Comparison of ENCODE assay signal across 6 cellular contexts in genomic region chr1:32199717-32200072, GRCh38. TPM values are rescaled to one million over a fixed set of nuclear protein-coding genes. Genes with fewer than 3 reads are reported as not detected.
A peak's percentile ranks its signal among the peaks of the same experiment; 100 is the strongest.
DNase-seq lines count a peak whose midpoint lies in the region; ATAC-seq and TF ChIP-seq lines count a peak whose summit lies in the region.

No MANE protein-coding gene starts in this region.

- no peaks in the 10 kb centered on the region for H3K27me3 Mint-ChIP-seq in activated CD4-positive, alpha-beta memory T cell treated with anti-CD3 and anti-CD28 coated beads for 36 hours

- CTCF ChIA-PET in activated CD4-positive, alpha-beta memory T cell treated with anti-CD3 and anti-CD28 coated beads for 36 hours (lab: Charles Lee): interaction anchor here (1.0 to 4.0 kb wide), 3 partner anchors 16 to 201 kb away, joined by 3 to 22 read pairs (median 3); no protein-coding TSS in a partner anchor

- H3K27me3 ChIP-seq in lower lobe of right lung (ENCODE audit: low read depth): no peaks in the 10 kb centered on the region

- H3K36me3 Mint-ChIP-seq in activated CD4-positive, alpha-beta memory T cell treated with anti-CD3 and anti-CD28 coated beads for 36 hours: peaks cover 27% of the 10 kb centered on the region

- no peaks in the 10 kb centered on the region for H3K9me3 Mint-ChIP-seq in activated CD4-positive, alpha-beta memory T cell treated with anti-CD3 and anti-CD28 coated beads for 36 hours

- H3K4me3 Mint-ChIP-seq in activated CD4-positive, alpha-beta memory T cell treated with anti-CD3 and anti-CD28 coated beads for 36 hours: peak overlapping the region; percentile 69

- whole genome bisulfite sequencing in lower leg skin, 2 donors: 27 to 38% methylated on average over 6 of the region's 6 CpGs

- peaks cover 57% of the 10 kb centered on the region for H3K4me1 Mint-ChIP-seq in activated CD4-positive, alpha-beta memory T cell treated with anti-CD3 and anti-CD28 coated beads for 36 hours (ENCODE audit: low read depth)

- intact Hi-C loops in activated CD4-positive, alpha-beta memory T cell treated with anti-CD3 and anti-CD28 coated beads for 36 hours (cut with micrococcal nuclease): loop anchor here (2.0 kb wide), 2 partner anchors 19 to 23 kb away; partner anchors contain the start of genes EIF3I and TMEM234
- intact Hi-C loops in lower lobe of right lung (cut with DNase I): no loop called here
- intact Hi-C loops in lower leg skin (cut with DNase I; ENCODE audit: low total_unique reads): no loop called here

- POLR2A ChIA-PET in activated CD4-positive, alpha-beta memory T cell treated with anti-CD3 and anti-CD28 coated beads for 36 hours (lab: Charles Lee): interaction anchor here (1.0 to 2.6 kb wide), 4 partner anchors 18 to 452 kb away, joined by 3 to 16 read pairs (median 4); partner anchors contain the start of genes RBBP4 and TXLNA

- peaks cover 37% of the 10 kb centered on the region for H3K36me3 ChIP-seq in lower lobe of right lung

- DNase-seq in activated CD4-positive, alpha-beta memory T cell treated with anti-CD3 and anti-CD28 coated beads for 36 hours: no peak
- DNase-seq in lower lobe of right lung: no peak
- no peak for DNase-seq in lower leg skin (ENCODE audit: low spot score in 2 of 2)
- DNase-seq in UCSD-AML1 (lab: John Stamatoyannopoulos, UW; ENCODE audit: unreplicated experiment): no peak
- DNase-seq in ecto neural progenitor cell (ENCODE audit: low spot score): no peak

- TF ChIP-seq POLR2A in lower leg skin (IDR thresholded peaks at IDR 0.05): no peak

- H3K27ac Mint-ChIP-seq in activated CD4-positive, alpha-beta memory T cell treated with anti-CD3 and anti-CD28 coated beads for 36 hours: no peak overlapping the region

- ATAC-seq in lower lobe of right lung: no peak

- TF ChIP-seq CTCF in GM12875 (IDR thresholded peaks at IDR 0.05; ENCODE audit: borderline replicate concordance, insufficient read depth, low read depth, low read length): no peak
- no peak for TF ChIP-seq CTCF in lower lobe of right lung (IDR thresholded peaks at IDR 0.05)
- TF ChIP-seq CTCF in lower leg skin (IDR thresholded peaks at IDR 0.05): no peak

- peaks cover 27% of the 10 kb centered on the region for H3K4me1 ChIP-seq in lower lobe of right lung

- no peak overlapping the region for H3K27ac ChIP-seq in lower lobe of right lung

- H3K4me3 ChIP-seq in GM12875 (ENCODE audit: low read depth, low read length) (peak overlapping the region; percentile 68), lower lobe of right lung (peak overlapping the region; percentile 77), lower leg skin (ENCODE audit: low read depth, poor library complexity, severe bottlenecking) (no peak overlapping the region)

- no peaks in the 10 kb centered on the region for H3K9me3 ChIP-seq in lower lobe of right lung

RNA-seq across cellular contexts. Expression of gene CCDC28B, which starts 0.7 kb away (rescaled TPM):
- 10 to 100 TPM; 13.4 to 14.8 TPM for total RNA-seq in activated CD4-positive, alpha-beta memory T cell treated with anti-CD3 and anti-CD28 coated beads for 36 hours
- total RNA-seq in lower lobe of right lung: 3.3 TPM
- total RNA-seq in lower leg skin: 1 to 10 TPM; 2.0 to 3.6 (median 3.3) TPM

RNA-seq across cellular contexts. Expression of gene IQCC, which starts 5.8 kb away (rescaled TPM):
- total RNA-seq in activated CD4-positive, alpha-beta memory T cell treated with anti-CD3 and anti-CD28 coated beads for 36 hours: 1 to 10 TPM; 4.5 to 5.2 TPM
- total RNA-seq in lower lobe of right lung: 2.0 TPM
- total RNA-seq in lower leg skin: 1 to 10 TPM; 3.4 to 6.5 (median 4.7) TPM

RNA-seq across cellular contexts. Expression of gene DCDC2B, which starts 9.2 kb away (rescaled TPM):
- not detected for total RNA-seq in activated CD4-positive, alpha-beta memory T cell treated with anti-CD3 and anti-CD28 coated beads for 36 hours
- total RNA-seq in lower lobe of right lung: 3.2 TPM
- not detected for total RNA-seq in lower leg skin

RNA-seq across cellular contexts. Expression of gene TXLNA, which starts 20.2 kb away (rescaled TPM):
- 10 to 100 TPM; 77.4 to 78.2 TPM for total RNA-seq in activated CD4-positive, alpha-beta memory T cell treated with anti-CD3 and anti-CD28 coated beads for 36 hours
- total RNA-seq in lower lobe of right lung (45.1 TPM), lower leg skin (10 to 100 TPM; 41.1 to 62.0 (median 56.6) TPM)

RNA-seq across cellular contexts. Expression of gene TMEM234, which starts 22.5 kb away (rescaled TPM):
- total RNA-seq in activated CD4-positive, alpha-beta memory T cell treated with anti-CD3 and anti-CD28 coated beads for 36 hours: 1 to 10 TPM; 7.8 to 9.9 TPM
- total RNA-seq in lower lobe of right lung (24.5 TPM), lower leg skin (10 to 100 TPM in 2 of 4 donors, 1 to 10 TPM in 2; 2.7 to 14.8 (median 9.0) TPM)
